In genomic region chr6:130848945-130849344, GRCh38 we compare ENCODE assay signal across 7 cellular contexts. TPM values are rescaled to one million over a fixed set of nuclear protein-coding genes. Genes with fewer than 3 reads are reported as not detected.
A peak's percentile ranks its signal among the peaks of the same experiment; 100 is the strongest.
DNase-seq lines count a peak whose midpoint lies in the region; ATAC-seq and FAIRE-seq lines count a peak whose summit lies in the region.

No MANE protein-coding gene starts in this region.

- no peaks in the 10 kb centered on the region for H3K9me3 Mint-ChIP-seq in naive B cell

- H3K4me1 Mint-ChIP-seq in naive B cell, result peaks cover 30 to 40% (median 35%) of the 10 kb centered on the region in 3 donors

- FAIRE-seq in frontal cortex (lab: Jason Lieb, UNC), result no peak

- H3K36me3 Mint-ChIP-seq in naive B cell, result peaks cover 9 to 14% of the 10 kb centered on the region in 2 donors

- no peaks in the 10 kb centered on the region for H3K27me3 Mint-ChIP-seq in naive B cell

- peak; percentile 9 for DNase-seq in NCI-H774 (lab: John Stamatoyannopoulos, UW)
- no peak for DNase-seq in naive B cell
- DNase-seq in effector CD8-positive, alpha-beta T cell (lab: John Stamatoyannopoulos, UW), result no peak
- DNase-seq in DMS114 treated with DMSO at 0.1 percent for 48 hours (lab: John Stamatoyannopoulos, UW; ENCODE audit: unreplicated experiment), result no peak
- no peak for DNase-seq in frontal cortex (ENCODE audit: low spot score in 2 of 2)

- peak overlapping the region in 4 of 8 donors; percentile 9 to 57 (median 26) for H3K4me3 Mint-ChIP-seq in naive B cell

- ATAC-seq in GM19025 (IDR thresholded peaks at IDR 0.05; ENCODE audit: low read depth, unreplicated experiment) (peak; percentile 81), HG02610 (IDR thresholded peaks at IDR 0.05; ENCODE audit: unreplicated experiment) (peak; percentile 86), naive B cell (ENCODE audit: low read depth in 2 of 2) (peak; percentile 84 to 88)

- H3K27ac Mint-ChIP-seq in naive B cell, result peak overlapping the region; percentile 27 to 81 (median 46)

RNA-seq across cellular contexts. Expression of gene SMLR1, which starts 21.7 kb away (rescaled TPM):
- polyA plus RNA-seq in naive B cell (ENCODE audit: low read depth in 6 of 6), result not detected
- total RNA-seq in frontal cortex, result not detected
